In the genomic region with DNA sequence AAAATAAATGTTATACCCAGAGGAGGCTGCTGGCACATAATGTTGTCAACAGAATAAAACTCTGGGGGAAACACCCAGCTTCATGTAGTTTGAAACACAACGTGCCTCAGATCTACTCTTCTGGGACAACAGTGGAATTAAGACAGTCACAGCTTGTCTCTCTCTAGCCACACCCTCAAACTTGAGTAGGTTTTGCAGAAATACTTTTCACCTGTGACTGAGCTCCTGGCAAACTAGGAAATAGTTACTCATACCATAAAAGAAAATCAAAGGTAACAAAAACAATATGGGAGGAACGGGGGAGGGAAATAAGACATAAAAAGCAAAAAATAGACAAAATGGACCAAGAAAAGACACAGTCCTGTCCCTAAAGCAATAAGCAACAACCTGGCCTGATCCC, we compare ENCODE assay signal across 16 cellular contexts. TPM values are rescaled to one million over a fixed set of nuclear protein-coding genes. Genes with fewer than 3 reads are reported as not detected.
"Had no signal": no experiment of that assay in that cellular context is flagged by ENCODE, and none has a peak within 500 bp of the region (broad histone marks: within the 10 kb centered on the region; RNA-seq: fewer than 3 reads in every experiment).

No MANE protein-coding gene starts in this region.

- H3K4me1 ChIP-seq: heart right ventricle, right atrium auricular region, sigmoid colon, suprapubic skin, thyroid gland, upper lobe of left lung, vagina had no signal

- H3K9me3 Mint-ChIP-seq: dendritic cell treated with granulocyte-macrophage colony-stimulating factor and Interleukin-4, amounts not matched to agents 40 ng/mL and 50 ng/mL, for 4 days; neural crest cell had no signal

- H3K27ac Mint-ChIP-seq: dendritic cell treated with granulocyte-macrophage colony-stimulating factor and Interleukin-4, amounts not matched to agents 40 ng/mL and 50 ng/mL, for 4 days; effector memory CD8-positive, alpha-beta T cell; natural killer cell had no signal

- H3K4me3 ChIP-seq: heart right ventricle, right atrium auricular region, sigmoid colon, skin epidermis, suprapubic skin, thyroid gland, upper lobe of left lung, vagina had no signal

- ATAC-seq: effector memory CD8-positive, alpha-beta T cell; heart right ventricle; left lobe of liver; natural killer cell had no signal

- H3K9me3 ChIP-seq: heart right ventricle, right atrium auricular region, sigmoid colon, suprapubic skin, thyroid gland, upper lobe of left lung, vagina had no signal

- H3K27ac ChIP-seq: heart right ventricle, right atrium auricular region, sigmoid colon, skin epidermis, suprapubic skin, thyroid gland, upper lobe of left lung, vagina had no signal

- DNase-seq: effector memory CD8-positive, alpha-beta T cell; erythroblast; heart right ventricle; hypothalamus; natural killer cell; sigmoid colon; stimulated activated naive CD4-positive, alpha-beta T cell; thyroid gland; upper lobe of left lung had no signal

- H3K36me3 Mint-ChIP-seq: natural killer cell had no signal

- H3K4me1 Mint-ChIP-seq: natural killer cell, neural crest cell had no signal

- H3K27me3 ChIP-seq: right atrium auricular region, suprapubic skin, thyroid gland, upper lobe of left lung, vagina had no signal

- H3K27me3 Mint-ChIP-seq: dendritic cell treated with granulocyte-macrophage colony-stimulating factor and Interleukin-4, amounts not matched to agents 40 ng/mL and 50 ng/mL, for 4 days; effector memory CD8-positive, alpha-beta T cell had no signal

- H3K4me3 Mint-ChIP-seq: dendritic cell treated with granulocyte-macrophage colony-stimulating factor and Interleukin-4, amounts not matched to agents 40 ng/mL and 50 ng/mL, for 4 days; effector memory CD8-positive, alpha-beta T cell; natural killer cell; neural crest cell had no signal

- H3K36me3 ChIP-seq: heart right ventricle, right atrium auricular region, sigmoid colon, suprapubic skin, thyroid gland, upper lobe of left lung, vagina had no signal

RNA-seq across cellular contexts. Expression of gene ELAVL2, which starts 14.4 kb away (rescaled TPM):
- total RNA-seq: natural killer cell had no signal
